Comparison of ENCODE assay signal across 15 cellular contexts in the genomic region with DNA sequence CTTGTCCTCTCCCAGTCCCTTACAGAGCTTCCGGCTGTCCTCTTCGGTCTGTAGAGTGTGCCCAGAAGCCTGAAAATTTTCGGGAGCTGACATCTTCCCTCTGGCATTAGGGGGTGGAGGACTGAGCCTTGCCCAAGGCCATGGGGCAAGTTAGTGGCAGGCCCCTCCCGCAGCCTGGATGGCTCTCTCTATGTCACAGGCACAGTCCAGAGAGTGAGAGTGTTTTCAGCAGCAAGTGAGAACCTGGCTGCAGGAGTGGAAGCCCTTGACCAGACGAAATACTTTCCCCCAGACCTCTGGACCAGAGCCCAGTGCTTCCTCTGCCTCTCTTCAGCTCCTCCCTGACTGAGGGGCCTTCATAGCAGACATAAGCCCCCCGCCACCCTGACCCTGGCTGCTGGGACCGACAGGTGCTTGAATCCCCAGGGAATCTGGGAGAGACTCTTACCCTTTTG. TPM values are rescaled to one million over a fixed set of nuclear protein-coding genes. Genes with fewer than 3 reads are reported as not detected.
DNase-seq lines count a peak whose midpoint lies in the region; ATAC-seq and TF ChIP-seq lines count a peak whose summit lies in the region.
"Had no signal": no experiment of that assay in that cellular context is flagged by ENCODE, and none has a peak within 500 bp of the region (broad histone marks: within the 10 kb centered on the region; RNA-seq: fewer than 3 reads in every experiment).

No MANE protein-coding gene starts in this region.

- H3K4me2 ChIP-seq in neuronal stem cell (ENCODE audit: insufficient read depth, low read length, poor library complexity, severe bottlenecking): no peak overlapping the region

- H3K14ac ChIP-seq in neuronal stem cell (ENCODE audit: low read length): no peak overlapping the region

- no CpG with 5 or more reads among the region's 7 CpGs for WGBS in neuronal stem cell (ENCODE audit: extremely low coverage in 2 of 2, insufficient read length in 2 of 2, insufficient replicate concordance in 1 of 2), 2 donors
- 89 to 94% methylated on average over 3 to 7 of the region's 7 CpGs for WGBS in esophagus squamous epithelium, 2 donors

- peak overlapping the region; percentile 83 for H3K27ac Mint-ChIP-seq in activated naive CD8-positive, alpha-beta T cell treated with anti-CD3 and anti-CD28 coated beads, Interleukin-2, amount 10 ng/mL, durations not matched to agents 7 days and 5 days
- no peak overlapping the region for H3K27ac Mint-ChIP-seq in activated naive CD8-positive, alpha-beta T cell treated with anti-CD3 and anti-CD28 coated beads, Interleukin-2, amount 50 U/mL, for 24 hours
- H3K27ac Mint-ChIP-seq in central memory CD8-positive, alpha-beta T cell (ENCODE audit: low read depth): peak overlapping the region; percentile 98

- intact Hi-C loops in esophagus squamous epithelium (cut with DNase I): no loop called here

- H3K27me3 ChIP-seq in H7 (ENCODE audit: control insufficient read depth, insufficient read depth, low read length) (no peaks in the 10 kb centered on the region), neuronal stem cell (ENCODE audit: control insufficient read depth in 3 of 3, insufficient read depth in 3 of 3, low read depth in 1 of 3, low read length in 3 of 3) (no peaks in the 10 kb centered on the region), esophagus squamous epithelium (no peaks in the 10 kb centered on the region)
- H3K27me3 ChIP-seq: breast epithelium had no signal

- no peak for TF ChIP-seq POLR2A in esophagus squamous epithelium (IDR thresholded peaks at IDR 0.05)

- H3K9me3 ChIP-seq in neuronal stem cell (replicated peaks in 1 of 2; ENCODE audit: control insufficient read depth in 2 of 2, insufficient read depth in 1 of 2, low read depth in 1 of 2, low read length in 2 of 2) (no peaks in the 10 kb centered on the region), esophagus squamous epithelium (no peaks in the 10 kb centered on the region)
- H3K9me3 ChIP-seq: breast epithelium had no signal

- H3K36me3 ChIP-seq in H7 (replicated peaks; ENCODE audit: control insufficient read depth, insufficient read depth, low read length) (peaks cover 24% of the 10 kb centered on the region), neuronal stem cell (replicated peaks in 1 of 2; ENCODE audit: control insufficient read depth in 2 of 2, insufficient read depth in 2 of 2, low read length in 2 of 2) (peaks cover 0 to 70% of the 10 kb centered on the region in 2 donors), esophagus squamous epithelium (peaks cover 8 to 82% (median 23%) of the 10 kb centered on the region in 3 donors)

- H3K4me3 ChIP-seq in H7 (ENCODE audit: insufficient read depth, low read depth, low read length) (no peak overlapping the region), neuronal stem cell (ENCODE audit: low read length in 2 of 2) (no peak overlapping the region), esophagus squamous epithelium (no peak overlapping the region)
- H3K4me3 ChIP-seq: breast epithelium had no signal

- no peak for ATAC-seq in activated naive CD8-positive, alpha-beta T cell treated with anti-CD3 and anti-CD28 coated beads, Interleukin-2, amount 10 ng/mL, durations not matched to agents 7 days and 5 days (ENCODE audit: low read depth)
- no peak for ATAC-seq in activated naive CD8-positive, alpha-beta T cell treated with anti-CD3 and anti-CD28 coated beads, Interleukin-2, amount 50 U/mL, for 24 hours
- ATAC-seq in central memory CD8-positive, alpha-beta T cell (replicated peaks; ENCODE audit: extremely low read depth, poor library complexity, severe bottlenecking): no peak
- ATAC-seq in HG03457 (IDR thresholded peaks at IDR 0.05; ENCODE audit: unreplicated experiment): no peak
- ATAC-seq in HG03039 (IDR thresholded peaks at IDR 0.05; ENCODE audit: unreplicated experiment): no peak

- H3K4ac ChIP-seq in neuronal stem cell (ENCODE audit: low read length): no peak overlapping the region

- H3K27ac ChIP-seq in neuronal stem cell (replicated peaks; ENCODE audit: low read length): no peak overlapping the region
- no peak overlapping the region for H3K27ac ChIP-seq in esophagus squamous epithelium
- H3K27ac ChIP-seq: breast epithelium, parathyroid adenoma had no signal

- H2AK5ac ChIP-seq in neuronal stem cell (ENCODE audit: low read depth, low read length): peak overlapping the region; percentile 69

- no peak overlapping the region for H2AFZ ChIP-seq in neuronal stem cell (ENCODE audit: low read length)
- H2AFZ ChIP-seq: parathyroid adenoma had no signal

- no peak overlapping the region for H3K4me3 Mint-ChIP-seq in activated naive CD8-positive, alpha-beta T cell treated with anti-CD3 and anti-CD28 coated beads, Interleukin-2, amount 10 ng/mL, durations not matched to agents 7 days and 5 days
- no peak overlapping the region for H3K4me3 Mint-ChIP-seq in activated naive CD8-positive, alpha-beta T cell treated with anti-CD3 and anti-CD28 coated beads, Interleukin-2, amount 50 U/mL, for 24 hours
- H3K4me3 Mint-ChIP-seq in central memory CD8-positive, alpha-beta T cell: no peak overlapping the region

- no peak overlapping the region for H3K9ac ChIP-seq in neuronal stem cell (ENCODE audit: low read depth, low read length, poor library complexity)
- H3K9ac ChIP-seq: parathyroid adenoma had no signal

- peak overlapping the region; percentile 81 for H3K18ac ChIP-seq in neuronal stem cell (ENCODE audit: low read length)

- TF ChIP-seq CTCF in esophagus squamous epithelium (IDR thresholded peaks at IDR 0.05): no peak

- H3K36me3 Mint-ChIP-seq in activated naive CD8-positive, alpha-beta T cell treated with anti-CD3 and anti-CD28 coated beads, Interleukin-2, amount 10 ng/mL, durations not matched to agents 7 days and 5 days: peaks cover 44% of the 10 kb centered on the region
- H3K36me3 Mint-ChIP-seq in activated naive CD8-positive, alpha-beta T cell treated with anti-CD3 and anti-CD28 coated beads, Interleukin-2, amount 50 U/mL, for 24 hours (ENCODE audit: low read depth): peaks cover 50% of the 10 kb centered on the region
- peaks cover 1% of the 10 kb centered on the region for H3K36me3 Mint-ChIP-seq in central memory CD8-positive, alpha-beta T cell (ENCODE audit: insufficient read depth)

- H2BK5ac ChIP-seq in neuronal stem cell (ENCODE audit: low read length): no peak overlapping the region

- peak overlapping the region; percentile 86 for H2BK15ac ChIP-seq in neuronal stem cell (ENCODE audit: low read length)

- H3K79me1 ChIP-seq in neuronal stem cell (ENCODE audit: low read depth, low read length): no peaks in the 10 kb centered on the region

- POLR2A ChIA-PET in activated naive CD8-positive, alpha-beta T cell treated with anti-CD3 and anti-CD28 coated beads, Interleukin-2, amount 10 ng/mL, durations not matched to agents 7 days and 5 days (lab: Charles Lee): no interaction called here

- H4K91ac ChIP-seq in neuronal stem cell (ENCODE audit: low read depth, low read length, poor library complexity): no peak overlapping the region

- H2BK120ac ChIP-seq in neuronal stem cell (ENCODE audit: low read depth, low read length): no peak overlapping the region

- peaks cover 8% of the 10 kb centered on the region for H3K9me3 Mint-ChIP-seq in activated naive CD8-positive, alpha-beta T cell treated with anti-CD3 and anti-CD28 coated beads, Interleukin-2, amount 10 ng/mL, durations not matched to agents 7 days and 5 days
- peaks cover 5% of the 10 kb centered on the region for H3K9me3 Mint-ChIP-seq in activated naive CD8-positive, alpha-beta T cell treated with anti-CD3 and anti-CD28 coated beads, Interleukin-2, amount 50 U/mL, for 24 hours
- H3K9me3 Mint-ChIP-seq in central memory CD8-positive, alpha-beta T cell: peaks cover 6% of the 10 kb centered on the region

- H3K4me1 ChIP-seq in neuronal stem cell (ENCODE audit: control insufficient read depth in 2 of 2, insufficient read depth in 1 of 2, low read depth in 1 of 2, low read length in 2 of 2): peaks cover 31 to 34% of the 10 kb centered on the region in 2 donors
- H3K4me1 ChIP-seq in esophagus squamous epithelium: no peaks in the 10 kb centered on the region
- H3K4me1 ChIP-seq: breast epithelium, parathyroid adenoma had no signal

- peak overlapping the region; percentile 93 for H2BK12ac ChIP-seq in neuronal stem cell (ENCODE audit: low read length)

- no peak overlapping the region for H4K8ac ChIP-seq in neuronal stem cell (ENCODE audit: low read depth, low read length)

- no peak for DNase-seq in activated naive CD8-positive, alpha-beta T cell treated with anti-CD3 and anti-CD28 coated beads, Interleukin-2, amount 10 ng/mL, durations not matched to agents 7 days and 5 days
- no peak for DNase-seq in activated naive CD8-positive, alpha-beta T cell treated with anti-CD3 and anti-CD28 coated beads, Interleukin-2, amount 50 U/mL, for 24 hours
- DNase-seq in H7: peak; percentile 11
- no peak for DNase-seq in central memory CD8-positive, alpha-beta T cell (ENCODE audit: low spot score in 2 of 2)
- no peak for DNase-seq in neuronal stem cell (ENCODE audit: low spot score)
- DNase-seq in esophagus squamous epithelium (lab: John Stamatoyannopoulos, UW): no peak
- DNase-seq: DMS53, foreskin melanocyte, KBM-7, NCI-H1436, T-helper 1 cell had no signal

- no peaks in the 10 kb centered on the region for H3K27me3 Mint-ChIP-seq in activated naive CD8-positive, alpha-beta T cell treated with anti-CD3 and anti-CD28 coated beads, Interleukin-2, amount 10 ng/mL, durations not matched to agents 7 days and 5 days
- H3K27me3 Mint-ChIP-seq in activated naive CD8-positive, alpha-beta T cell treated with anti-CD3 and anti-CD28 coated beads, Interleukin-2, amount 50 U/mL, for 24 hours: no peaks in the 10 kb centered on the region
- no peaks in the 10 kb centered on the region for H3K27me3 Mint-ChIP-seq in central memory CD8-positive, alpha-beta T cell

- no peak overlapping the region for H3K23ac ChIP-seq in neuronal stem cell (ENCODE audit: low read depth, low read length, poor library complexity)

- peaks cover 1% of the 10 kb centered on the region for H3K4me1 Mint-ChIP-seq in activated naive CD8-positive, alpha-beta T cell treated with anti-CD3 and anti-CD28 coated beads, Interleukin-2, amount 10 ng/mL, durations not matched to agents 7 days and 5 days
- no peaks in the 10 kb centered on the region for H3K4me1 Mint-ChIP-seq in activated naive CD8-positive, alpha-beta T cell treated with anti-CD3 and anti-CD28 coated beads, Interleukin-2, amount 50 U/mL, for 24 hours
- peaks cover 4% of the 10 kb centered on the region for H3K4me1 Mint-ChIP-seq in central memory CD8-positive, alpha-beta T cell

RNA-seq across cellular contexts. Expression of a gene that starts 50.5 kb away (rescaled TPM):
- total RNA-seq in activated naive CD8-positive, alpha-beta T cell treated with anti-CD3 and anti-CD28 coated beads, Interleukin-2, amount 10 ng/mL, durations not matched to agents 7 days and 5 days: 10 to 100 TPM; 13.3 to 21.4 TPM
- total RNA-seq in H7 (2014; rRNA removed; shearing (Covaris generic)): 21.5 and 23.5 TPM in 2 replicates
- 14.3 TPM for polyA plus RNA-seq in neuronal stem cell (2013, experiment 1 of 2)
- 13.4 TPM for polyA plus RNA-seq in neuronal stem cell (2013, experiment 2 of 2)
- 10 to 100 TPM; 20.6 to 36.4 (median 28.0) TPM for total RNA-seq in esophagus squamous epithelium
